ENCODE assay signal across 8 cellular contexts in the genomic region with DNA sequence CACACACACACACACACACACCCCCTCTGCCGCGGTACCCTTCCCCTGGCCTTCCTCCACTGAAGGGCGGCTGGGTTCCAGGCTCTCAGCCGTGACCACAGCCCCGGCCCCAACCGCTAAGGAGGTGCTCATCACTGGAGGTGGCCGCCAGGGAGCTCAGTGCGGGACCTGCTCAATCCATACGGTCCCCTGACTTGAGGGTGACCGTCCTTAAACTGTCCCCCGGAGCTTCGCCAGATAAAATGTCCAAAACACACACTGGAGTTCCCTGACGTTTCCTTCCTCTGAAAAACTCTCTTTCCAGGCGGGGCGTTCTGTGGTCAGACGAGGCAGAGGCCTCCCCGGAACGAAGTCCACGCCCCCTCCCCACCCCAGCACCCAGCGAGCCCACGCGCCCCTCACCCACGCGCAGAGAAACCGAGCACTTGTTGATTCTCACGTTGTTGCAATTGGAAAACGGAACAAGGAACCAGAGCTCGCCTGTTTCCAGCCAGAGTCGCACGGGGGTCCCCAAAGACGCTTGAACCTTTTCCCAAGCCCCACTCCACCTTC. TPM values are rescaled to one million over a fixed set of nuclear protein-coding genes. Genes with fewer than 3 reads are reported as not detected.
DNase-seq lines count a peak whose midpoint lies in the region; ATAC-seq and TF ChIP-seq lines count a peak whose summit lies in the region.

No MANE protein-coding gene starts in this region.

- peak overlapping the region; percentile 93 for H3K4me3 Mint-ChIP-seq in Calu3 (ENCODE audit: low read depth, unreplicated experiment)
- peak overlapping the region; percentile 99 for H3K4me3 Mint-ChIP-seq in activated CD8-positive, alpha-beta T cell treated with anti-CD3 and anti-CD28 coated beads for 36 hours
- H3K4me3 Mint-ChIP-seq in natural killer cell = peak overlapping the region; percentile 94

- H3K27ac Mint-ChIP-seq in Calu3 (ENCODE audit: unreplicated experiment) = peak overlapping the region; percentile 72
- peak overlapping the region; percentile 98 for H3K27ac Mint-ChIP-seq in activated CD8-positive, alpha-beta T cell treated with anti-CD3 and anti-CD28 coated beads for 36 hours
- H3K27ac Mint-ChIP-seq in natural killer cell = peak overlapping the region; percentile 88 to 95

- H3K56ac ChIP-seq in IMR-90 (ENCODE audit: extremely low read depth, insufficient read depth, low read length) = no peak overlapping the region

- peak overlapping the region; percentile 14; the same call in 1 of the 2 replicates for H3K4ac ChIP-seq in IMR-90 (ENCODE audit: low read depth, low read length)

- H2AK9ac ChIP-seq in IMR-90 (replicated peaks; ENCODE audit: low read depth, low read length, poor library complexity) = peak overlapping the region; percentile 73

- no peaks in the 10 kb centered on the region for H3K9me3 ChIP-seq in IMR-90 (ENCODE audit: control insufficient read depth, insufficient read depth, low read length)
- H3K9me3 ChIP-seq in esophagus squamous epithelium = no peaks in the 10 kb centered on the region

- peaks cover 16% of the 10 kb centered on the region for H3K27me3 ChIP-seq in IMR-90 (ENCODE audit: control insufficient read depth, insufficient read depth, low read length)
- peaks cover 0 to 15% (median 0%) of the 10 kb centered on the region in 4 donors for H3K27me3 ChIP-seq in esophagus squamous epithelium

- H2BK120ac ChIP-seq in IMR-90 (ENCODE audit: low read depth, low read length) = peak overlapping the region; percentile 20; the same call in 1 of the 2 replicates

- peak overlapping the region; percentile 88 for H3K4me2 ChIP-seq in IMR-90 (ENCODE audit: low read depth, low read length)

- H4K91ac ChIP-seq in IMR-90 (ENCODE audit: insufficient read depth, low read depth, low read length) = no peak overlapping the region; the same call in 1 of the 2 replicates

- H3K4me1 ChIP-seq in IMR-90 (ENCODE audit: control insufficient read depth, insufficient read depth, low read length) (peaks cover 13% of the 10 kb centered on the region), esophagus squamous epithelium (peaks cover 30 to 81% (median 36%) of the 10 kb centered on the region in 3 donors)

- POLR2A ChIA-PET in IMR-90 (lab: Charles Lee; ENCODE audit: unreplicated experiment) = no interaction called here
- POLR2A ChIA-PET in activated CD8-positive, alpha-beta T cell treated with anti-CD3 and anti-CD28 coated beads for 36 hours (lab: Charles Lee) = interaction anchor here (1.2 to 18.7 kb wide), 12 partner anchors 10 to 84 kb away, joined by 3 to 337 read pairs (median 6); no protein-coding TSS in a partner anchor

- H3K4me3 ChIP-seq in IMR-90 (ENCODE audit: insufficient read depth, low read depth, low read length) (peak overlapping the region; percentile 50), esophagus squamous epithelium (peak overlapping the region; percentile 66 to 94 (median 82))

- no peaks in the 10 kb centered on the region for H4K20me1 ChIP-seq in IMR-90 (ENCODE audit: insufficient read depth, low read length)

- H4K5ac ChIP-seq in IMR-90 (ENCODE audit: low read depth, low read length) = peak overlapping the region; percentile 60; the same call in 1 of the 2 replicates

- H2BK5ac ChIP-seq in IMR-90 (ENCODE audit: low read depth, low read length, poor library complexity, severe bottlenecking) = no peak overlapping the region

- peak; percentile 66 for DNase-seq in Calu3
- no peak for DNase-seq in IMR-90
- DNase-seq in activated CD8-positive, alpha-beta T cell treated with anti-CD3 and anti-CD28 coated beads for 36 hours = peak; percentile 64
- DNase-seq in esophagus squamous epithelium (lab: John Stamatoyannopoulos, UW) = no peak
- no peak for DNase-seq in natural killer cell
- DNase-seq in ureter (ENCODE audit: low spot score) = peak; percentile 68
- DNase-seq in COLO829 (ENCODE audit: low spot score) = no peak

- no peak for TF ChIP-seq RAD21 in IMR-90 (IDR thresholded peaks at IDR 0.05; ENCODE audit: low read length)

- CTCF ChIA-PET in Calu3 (lab: Charles Lee) = interaction anchor here (0.6 to 4.1 kb wide), 14 partner anchors 8 to 308 kb away, joined by 3 to 36 read pairs (median 4); no protein-coding TSS in a partner anchor
- CTCF ChIA-PET in IMR-90 (lab: Yijun Ruan, JAX) = interaction anchor here (1.1 to 1.2 kb wide), 2 partner anchors 28 to 62 kb away, joined by 3 read pairs; no protein-coding TSS in a partner anchor
- CTCF ChIA-PET in activated CD8-positive, alpha-beta T cell treated with anti-CD3 and anti-CD28 coated beads for 36 hours (lab: Charles Lee) = interaction anchor here (1.0 to 2.8 kb wide), 7 partner anchors 9 to 131 kb away, joined by 3 to 14 read pairs (median 3); no protein-coding TSS in a partner anchor

- H3K27ac ChIP-seq in IMR-90 (ENCODE audit: insufficient read depth, low read length) (peak overlapping the region; percentile 8), esophagus squamous epithelium (peak overlapping the region; percentile 92 to 95 (median 94))

- intact Hi-C loops in Calu3 (cut with micrococcal nuclease; ENCODE audit: unreplicated experiment) (no loop called here), IMR-90 (cut with micrococcal nuclease) (no loop called here), esophagus squamous epithelium (cut with DNase I) (loop anchor here (10.0 kb wide), 2 partner anchors 66 to 126 kb away; no protein-coding TSS in a partner anchor), natural killer cell (cut with micrococcal nuclease) (loop anchor here (2.0 to 5.0 kb wide), 2 partner anchors 58 to 129 kb away; no protein-coding TSS in a partner anchor)
- intact Hi-C loops in activated CD8-positive, alpha-beta T cell treated with anti-CD3 and anti-CD28 coated beads for 36 hours (cut with micrococcal nuclease) = no loop called here

- dilution Hi-C loops in IMR-90 (cut with HindIII; ENCODE audit: low sequenced_read_pairs, unreplicated experiment) = no loop called here

- no peaks in the 10 kb centered on the region for H3K36me3 ChIP-seq in IMR-90 (ENCODE audit: control insufficient read depth, insufficient read depth, low read length)
- H3K36me3 ChIP-seq in esophagus squamous epithelium = no peaks in the 10 kb centered on the region

- H3K23ac ChIP-seq in IMR-90 (ENCODE audit: low read depth, low read length) = peak overlapping the region; percentile 51; the same call in 1 of the 2 replicates

- peak overlapping the region; percentile 89 for H2AFZ ChIP-seq in IMR-90 (replicated peaks; ENCODE audit: low read length, poor library complexity)

- H3K18ac ChIP-seq in IMR-90 (ENCODE audit: low read depth, low read length) = peak overlapping the region; percentile 60; the same call in 1 of the 2 replicates

- peak overlapping the region; percentile 73 for H3K9ac ChIP-seq in IMR-90 (ENCODE audit: low read depth, low read length)

- H3K4me1 Mint-ChIP-seq in Calu3 (ENCODE audit: low read depth, unreplicated experiment) (peaks cover 45% of the 10 kb centered on the region), natural killer cell (peaks cover 73 to 78% of the 10 kb centered on the region in 2 donors)
- H3K4me1 Mint-ChIP-seq in activated CD8-positive, alpha-beta T cell treated with anti-CD3 and anti-CD28 coated beads for 36 hours (ENCODE audit: low read depth) = peaks cover 57% of the 10 kb centered on the region

- peak overlapping the region; percentile 44; the same call in 1 of the 3 replicates for H2BK15ac ChIP-seq in IMR-90 (ENCODE audit: low read depth, low read length)

- TF ChIP-seq POLR2A in IMR-90 (IDR thresholded peaks at IDR 0.05; ENCODE audit: low read depth, low read length) (no peak), esophagus squamous epithelium (IDR thresholded peaks at IDR 0.05) (peak in 1 of 4 donors; percentile 11)

- peaks cover 3 to 11% of the 10 kb centered on the region in 2 experiments; a peak in 1 of 4 replicates for H3K79me1 ChIP-seq in IMR-90 (ENCODE audit: low read depth in 1 of 2, low read length in 2 of 2)

- H3K14ac ChIP-seq in IMR-90 (replicated peaks; ENCODE audit: low read depth, low read length) = peak overlapping the region; percentile 29; the same call in 1 of the 2 replicates

- H3K9me1 ChIP-seq in IMR-90 (ENCODE audit: insufficient read depth, low read length) = no peaks in the 10 kb centered on the region

- peak overlapping the region; percentile 7 for H2AK5ac ChIP-seq in IMR-90 (ENCODE audit: low read depth, low read length)

- WGBS in IMR-90 (ENCODE audit: extremely low coverage in 2 of 2, insufficient read length in 1 of 2), 2 experiments = 28% methylated on average over 8 of the region's 31 CpGs; no CpG with 5 or more reads in 1 of the 2 experiments
- WGBS in esophagus squamous epithelium, 2 donors = 4 to 6% methylated on average over 6 to 22 of the region's 31 CpGs

- H3K9me3 Mint-ChIP-seq in Calu3 (ENCODE audit: low read depth, unreplicated experiment) (no peaks in the 10 kb centered on the region), natural killer cell (no peaks in the 10 kb centered on the region)
- no peaks in the 10 kb centered on the region for H3K9me3 Mint-ChIP-seq in activated CD8-positive, alpha-beta T cell treated with anti-CD3 and anti-CD28 coated beads for 36 hours

- H4K8ac ChIP-seq in IMR-90 (ENCODE audit: low read depth in 2 of 2, low read length in 2 of 2) = peak overlapping the region in 1 of 2 experiments; percentile 49; a peak in 1 of 4 replicates

- H3K27me3 Mint-ChIP-seq in Calu3 (ENCODE audit: unreplicated experiment) (no peaks in the 10 kb centered on the region), natural killer cell (ENCODE audit: low read depth in 2 of 2) (no peaks in the 10 kb centered on the region)
- no peaks in the 10 kb centered on the region for H3K27me3 Mint-ChIP-seq in activated CD8-positive, alpha-beta T cell treated with anti-CD3 and anti-CD28 coated beads for 36 hours

- H2BK20ac ChIP-seq in IMR-90 (ENCODE audit: low read depth, low read length) = peak overlapping the region; percentile 72; the same call in 1 of the 2 replicates

- TF ChIP-seq CTCF in Calu3 (IDR thresholded peaks at IDR 0.05; ENCODE audit: unreplicated experiment) (no peak), IMR-90 (conservative IDR thresholded peaks at IDR 0.05; ENCODE audit: low read depth, low read length) (no peak), esophagus squamous epithelium (IDR thresholded peaks at IDR 0.05) (no peak), natural killer cell (IDR thresholded peaks at IDR 0.05) (no peak)
- no peak for TF ChIP-seq CTCF in activated CD8-positive, alpha-beta T cell treated with anti-CD3 and anti-CD28 coated beads for 36 hours (IDR thresholded peaks at IDR 0.05)

- in situ Hi-C loops in IMR-90 (cut with MboI; ENCODE audit: low sequenced_read_pairs) = no loop called here

- ATAC-seq in IMR-90 (ENCODE audit: low read depth) = no peak
- peak; percentile 19 for ATAC-seq in activated CD8-positive, alpha-beta T cell treated with anti-CD3 and anti-CD28 coated beads for 36 hours
- ATAC-seq in natural killer cell = peak; percentile 6 to 18 (median 6)
- no peak for ATAC-seq in HG02884 (IDR thresholded peaks at IDR 0.05; ENCODE audit: unreplicated experiment)

- no TSS peak for BruUV-seq in Calu3 (replicated peaks; lab: Mats Ljungman, UMichigan)
- BruUV-seq in IMR-90 (replicated peaks; lab: Mats Ljungman, UMichigan) = no TSS peak

- H3K36me3 Mint-ChIP-seq in Calu3 (ENCODE audit: insufficient read depth, unreplicated experiment) (peaks cover 78% of the 10 kb centered on the region), natural killer cell (peaks cover 10% of the 10 kb centered on the region)
- H3K36me3 Mint-ChIP-seq in activated CD8-positive, alpha-beta T cell treated with anti-CD3 and anti-CD28 coated beads for 36 hours (ENCODE audit: low read depth) = peaks cover 40% of the 10 kb centered on the region

RNA-seq across cellular contexts. Expression of gene MBP, which starts 1.4 kb away (rescaled TPM):
- 221 and 257 TPM in 2 replicates for total RNA-seq in Calu3 (2022)
- 0.90 and 1.4 TPM in 2 replicates for total RNA-seq in IMR-90 (2012; rRNA removed)
- polyA plus RNA-seq in IMR-90 (2012; rRNA removed) = 0.72 and 0.75 TPM in 2 replicates
- polyA plus RNA-seq in IMR-90 (2012; cell fraction: cytosol; rRNA removed) = 0.52 and 0.82 TPM in 2 replicates
- polyA plus RNA-seq in IMR-90 (2012; cell fraction: nucleus; rRNA removed; ENCODE audit: low replicate concordance) = 1.2 and 2.2 TPM in 2 replicates
- total RNA-seq in activated CD8-positive, alpha-beta T cell treated with anti-CD3 and anti-CD28 coated beads for 36 hours = 10 to 100 TPM; 39.9 to 41.5 TPM
- total RNA-seq in esophagus squamous epithelium = 10 to 100 TPM; 21.9 to 38.9 (median 25.2) TPM
- total RNA-seq in natural killer cell = 100 to 1,000 TPM; 183 to 344 (median 325) TPM
- total RNA-seq in ureter = 78.7 TPM

Comparison
In these comparisons a context has a peak if more than half of its experiments do, and no peak if none do; other contexts are left out.
1. DNase-seq: peak in Calu3 (single experiment), activated CD8-positive, alpha-beta T cell treated with anti-CD3 and anti-CD28 coated beads for 36 hours (single experiment) and ureter (single experiment); none in IMR-90 (single experiment), esophagus squamous epithelium (single experiment), natural killer cell (single experiment) and COLO829 (single experiment).
2. ATAC-seq: peak in activated CD8-positive, alpha-beta T cell treated with anti-CD3 and anti-CD28 coated beads for 36 hours (single experiment) and natural killer cell (3 of 3); none in IMR-90 (single experiment) and HG02884 (single experiment).
3. intact Hi-C loops: an anchor here in esophagus squamous epithelium (10.0 kb wide) and natural killer cell (2.0 to 5.0 kb wide); none called in Calu3, IMR-90 and activated CD8-positive, alpha-beta T cell treated with anti-CD3 and anti-CD28 coated beads for 36 hours.
4. Peak in every context shown above with its lines, with median percentiles within 50 percentile points of each other: H3K27ac Mint-ChIP-seq and H3K4me3 Mint-ChIP-seq.